ENCODE assay signal across 1 cellular context in the genomic region with DNA sequence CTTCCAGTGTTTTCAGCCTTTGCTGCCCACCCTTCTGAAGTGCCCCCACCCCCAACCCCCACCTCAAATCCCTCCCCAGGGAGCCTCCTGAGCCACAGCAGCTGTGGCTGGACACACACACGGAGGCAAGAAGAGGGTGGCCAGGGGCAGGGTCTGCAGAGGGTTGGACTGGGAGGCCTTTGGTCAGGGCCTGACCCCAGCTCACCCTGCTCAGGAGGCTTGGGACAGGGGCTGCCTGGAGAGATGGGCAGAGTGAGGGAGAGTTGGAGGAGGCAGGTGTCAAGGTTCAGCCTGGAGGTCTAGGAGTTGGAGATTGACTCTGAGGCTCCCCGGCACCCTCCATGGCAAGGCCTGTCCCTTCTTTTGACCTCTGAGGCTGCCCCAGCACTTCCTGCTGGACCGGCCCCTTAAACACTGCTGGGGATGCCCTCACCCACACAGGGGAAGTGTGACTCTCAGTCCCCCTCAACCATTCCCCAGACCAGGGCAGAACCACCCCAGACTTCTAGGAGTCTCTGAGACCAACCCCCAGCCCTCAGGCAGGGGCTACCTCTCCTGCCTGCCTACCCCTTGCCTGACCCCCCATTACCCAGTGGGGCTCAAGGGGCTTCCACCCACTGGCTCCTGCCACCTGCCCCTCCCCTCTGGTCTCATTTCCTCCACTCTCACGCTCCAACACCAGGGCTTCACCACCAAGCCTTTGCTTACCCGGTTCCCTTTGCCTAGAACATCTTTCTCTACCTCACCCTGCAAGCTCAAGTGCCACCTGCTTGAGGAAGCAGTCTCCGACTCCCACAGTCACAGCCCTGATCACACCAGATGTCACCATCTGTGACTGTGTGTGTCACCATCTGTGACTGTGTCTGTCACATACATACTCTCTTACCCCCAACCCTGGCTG.
TF ChIP-seq lines count a peak whose summit lies in the region.

No MANE protein-coding gene starts in this region.

TF ChIP-seq in K562, 482 proteins besides CTCF, POLR2A, EP300 and RAD21:
- TF ChIP-seq ATF2 (CRISPR knock-in tag; IDR thresholded peaks at IDR 0.05) (no peak), ZNF165 (CRISPR knock-in tag; IDR thresholded peaks at IDR 0.05; ENCODE audit: borderline replicate concordance) (no peak), ZEB2 (IDR thresholded peaks at IDR 0.05) (no peak), PYGO2 (tag; IDR thresholded peaks at IDR 0.05) (no peak), PTBP1 (IDR thresholded peaks at IDR 0.05; ENCODE audit: low read depth, low read length) (no peak), SIRT6 (IDR thresholded peaks at IDR 0.05; ENCODE audit: low read depth, low read length) (no peak), CBFA2T3 (IDR thresholded peaks at IDR 0.05) (peak; percentile 48), ZC3H4 (CRISPR knock-in tag; IDR thresholded peaks at IDR 0.05; ENCODE audit: borderline replicate concordance) (no peak), ZNF184 (CRISPR knock-in tag; IDR thresholded peaks at IDR 0.05) (no peak), RBFOX2 (IDR thresholded peaks at IDR 0.05; ENCODE audit: low read depth, low read length) (0 out of 2 replicates have a peak, but pooled peaks have one; percentile 16), JUND (IDR thresholded peaks at IDR 0.05; ENCODE audit: borderline replicate concordance, low read depth, low read length) (no peak), JUND (tag; IDR thresholded peaks at IDR 0.05; ENCODE audit: borderline replicate concordance, low read depth, low read length) (no peak), MYNN (IDR thresholded peaks at IDR 0.05) (no peak), MYNN (CRISPR knock-in tag; IDR thresholded peaks at IDR 0.05) (no peak), FOXJ3 (CRISPR knock-in tag; IDR thresholded peaks at IDR 0.05) (no peak), MCM2 (IDR thresholded peaks at IDR 0.05; ENCODE audit: low read depth) (no peak), CBFA2T2 (conservative IDR thresholded peaks at IDR 0.05) (peak; percentile 14; the same call in 1 of the 2 replicates)
- TF ChIP-seq, protein P1, sequence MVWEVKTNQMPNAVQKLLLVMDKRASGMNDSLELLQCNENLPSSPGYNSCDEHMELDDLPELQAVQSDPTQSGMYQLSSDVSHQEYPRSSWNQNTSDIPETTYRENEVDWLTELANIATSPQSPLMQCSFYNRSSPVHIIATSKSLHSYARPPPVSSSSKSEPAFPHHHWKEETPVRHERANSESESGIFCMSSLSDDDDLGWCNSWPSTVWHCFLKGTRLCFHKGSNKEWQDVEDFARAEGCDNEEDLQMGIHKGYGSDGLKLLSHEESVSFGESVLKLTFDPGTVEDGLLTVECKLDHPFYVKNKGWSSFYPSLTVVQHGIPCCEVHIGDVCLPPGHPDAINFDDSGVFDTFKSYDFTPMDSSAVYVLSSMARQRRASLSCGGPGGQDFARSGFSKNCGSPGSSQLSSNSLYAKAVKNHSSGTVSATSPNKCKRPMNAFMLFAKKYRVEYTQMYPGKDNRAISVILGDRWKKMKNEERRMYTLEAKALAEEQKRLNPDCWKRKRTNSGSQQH (CRISPR knock-in tag; IDR thresholded peaks at IDR 0.05): no peak
- TF ChIP-seq, protein P2, sequence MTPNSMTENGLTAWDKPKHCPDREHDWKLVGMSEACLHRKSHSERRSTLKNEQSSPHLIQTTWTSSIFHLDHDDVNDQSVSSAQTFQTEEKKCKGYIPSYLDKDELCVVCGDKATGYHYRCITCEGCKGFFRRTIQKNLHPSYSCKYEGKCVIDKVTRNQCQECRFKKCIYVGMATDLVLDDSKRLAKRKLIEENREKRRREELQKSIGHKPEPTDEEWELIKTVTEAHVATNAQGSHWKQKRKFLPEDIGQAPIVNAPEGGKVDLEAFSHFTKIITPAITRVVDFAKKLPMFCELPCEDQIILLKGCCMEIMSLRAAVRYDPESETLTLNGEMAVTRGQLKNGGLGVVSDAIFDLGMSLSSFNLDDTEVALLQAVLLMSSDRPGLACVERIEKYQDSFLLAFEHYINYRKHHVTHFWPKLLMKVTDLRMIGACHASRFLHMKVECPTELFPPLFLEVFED (CRISPR knock-in tag; conservative IDR thresholded peaks at IDR 0.05): no peak
- TF ChIP-seq, protein P3, sequence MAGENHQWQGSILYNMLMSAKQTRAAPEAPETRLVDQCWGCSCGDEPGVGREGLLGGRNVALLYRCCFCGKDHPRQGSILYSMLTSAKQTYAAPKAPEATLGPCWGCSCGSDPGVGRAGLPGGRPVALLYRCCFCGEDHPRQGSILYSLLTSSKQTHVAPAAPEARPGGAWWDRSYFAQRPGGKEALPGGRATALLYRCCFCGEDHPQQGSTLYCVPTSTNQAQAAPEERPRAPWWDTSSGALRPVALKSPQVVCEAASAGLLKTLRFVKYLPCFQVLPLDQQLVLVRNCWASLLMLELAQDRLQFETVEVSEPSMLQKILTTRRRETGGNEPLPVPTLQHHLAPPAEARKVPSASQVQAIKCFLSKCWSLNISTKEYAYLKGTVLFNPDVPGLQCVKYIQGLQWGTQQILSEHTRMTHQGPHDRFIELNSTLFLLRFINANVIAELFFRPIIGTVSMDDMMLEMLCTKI (IDR thresholded peaks at IDR 0.05; ENCODE audit: partially characterized antibody): no peak
- TF ChIP-seq, protein P4, sequence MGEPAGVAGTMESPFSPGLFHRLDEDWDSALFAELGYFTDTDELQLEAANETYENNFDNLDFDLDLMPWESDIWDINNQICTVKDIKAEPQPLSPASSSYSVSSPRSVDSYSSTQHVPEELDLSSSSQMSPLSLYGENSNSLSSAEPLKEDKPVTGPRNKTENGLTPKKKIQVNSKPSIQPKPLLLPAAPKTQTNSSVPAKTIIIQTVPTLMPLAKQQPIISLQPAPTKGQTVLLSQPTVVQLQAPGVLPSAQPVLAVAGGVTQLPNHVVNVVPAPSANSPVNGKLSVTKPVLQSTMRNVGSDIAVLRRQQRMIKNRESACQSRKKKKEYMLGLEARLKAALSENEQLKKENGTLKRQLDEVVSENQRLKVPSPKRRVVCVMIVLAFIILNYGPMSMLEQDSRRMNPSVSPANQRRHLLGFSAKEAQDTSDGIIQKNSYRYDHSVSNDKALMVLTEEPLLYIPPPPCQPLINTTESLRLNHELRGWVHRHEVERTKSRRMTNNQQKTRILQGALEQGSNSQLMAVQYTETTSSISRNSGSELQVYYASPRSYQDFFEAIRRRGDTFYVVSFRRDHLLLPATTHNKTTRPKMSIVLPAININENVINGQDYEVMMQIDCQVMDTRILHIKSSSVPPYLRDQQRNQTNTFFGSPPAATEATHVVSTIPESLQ (CRISPR knock-in tag; IDR thresholded peaks at IDR 0.05): no peak
TF ChIP-seq in K562: peak in this region for 3.
